17 cellular contexts compared by ENCODE assay signal in genomic region chr1:195530961-195531360, GRCh38.
"Had no signal": no experiment of that assay in that cellular context is flagged by ENCODE, and none has a peak within 500 bp of the region (broad histone marks: within the 10 kb centered on the region; RNA-seq: fewer than 3 reads in every experiment).

No MANE protein-coding gene starts in this region.

- DNase-seq: activated CD4-positive, alpha-beta T cell treated with anti-CD3 and anti-CD28 coated beads, Interleukin-2, amount 10 ng/mL, durations not matched to agents 7 days and 5 days; activated CD4-positive, CD25-positive, alpha-beta regulatory T cell; activated CD8-positive, alpha-beta memory T cell treated with anti-CD3 and anti-CD28 coated beads for 24 hours; activated naive CD4-positive, alpha-beta T cell treated with anti-CD3 and anti-CD28 coated beads for 36 hours; activated T-cell treated with anti-CD3 and anti-CD28 coated beads for 4 hours; brain microvascular endothelial cell; cerebellar nuclear complex; dermis blood vessel endothelial cell; gastrocnemius medialis; left lung; natural killer cell; stimulated activated CD4-positive, alpha-beta T cell treated with anti-CD3 and anti-CD28 coated beads, Interleukin-4, amount 100 ng/mL, for 1 hour; stimulated activated CD8-positive, alpha-beta memory T cell treated with anti-CD3 and anti-CD28 coated beads, Interleukin-4, amount 100 ng/mL, for 48 hours; stimulated activated naive CD8-positive, alpha-beta T cell treated with anti-CD3 and anti-CD28 coated beads, Interleukin-15, Interleukin-2, amounts not matched to agents 100 U/mL and 50 U/mL, for 24 hours had no signal

- H3K27me3 Mint-ChIP-seq: activated CD4-positive, alpha-beta T cell treated with anti-CD3 and anti-CD28 coated beads, Interleukin-2, amount 10 ng/mL, durations not matched to agents 7 days and 5 days; activated T-helper 17 cell treated with anti-CD3 and anti-CD28 coated beads, Interleukin-2, amount 50 U/mL, for 72 hours had no signal

- ATAC-seq: activated T-helper 17 cell treated with anti-CD3 and anti-CD28 coated beads, Interleukin-2, amount 50 U/mL, for 72 hours; gastrocnemius medialis; left lung; natural killer cell; stimulated activated naive CD8-positive, alpha-beta T cell treated with anti-CD3 and anti-CD28 coated beads, Interleukin-15, Interleukin-2, amounts not matched to agents 100 U/mL and 50 U/mL, for 24 hours had no signal

- H3K9me3 Mint-ChIP-seq: activated CD4-positive, alpha-beta T cell treated with anti-CD3 and anti-CD28 coated beads, Interleukin-2, amount 10 ng/mL, durations not matched to agents 7 days and 5 days had no signal

- FAIRE-seq: keratinocyte had no signal

- H3K27ac Mint-ChIP-seq: activated CD4-positive, alpha-beta T cell treated with anti-CD3 and anti-CD28 coated beads, Interleukin-2, amount 10 ng/mL, durations not matched to agents 7 days and 5 days; activated naive CD4-positive, alpha-beta T cell treated with anti-CD3 and anti-CD28 coated beads for 36 hours; activated T-helper 17 cell treated with anti-CD3 and anti-CD28 coated beads, Interleukin-2, amount 50 U/mL, for 72 hours; natural killer cell had no signal

- H3K4me1 Mint-ChIP-seq: activated CD4-positive, alpha-beta T cell treated with anti-CD3 and anti-CD28 coated beads, Interleukin-2, amount 10 ng/mL, durations not matched to agents 7 days and 5 days; activated T-helper 17 cell treated with anti-CD3 and anti-CD28 coated beads, Interleukin-2, amount 50 U/mL, for 72 hours; natural killer cell had no signal

- H3K4me3 ChIP-seq: gastrocnemius medialis, left lung, suprapubic skin had no signal

- H3K4me3 Mint-ChIP-seq: activated CD4-positive, alpha-beta T cell treated with anti-CD3 and anti-CD28 coated beads, Interleukin-2, amount 10 ng/mL, durations not matched to agents 7 days and 5 days; activated naive CD4-positive, alpha-beta T cell treated with anti-CD3 and anti-CD28 coated beads for 36 hours; activated T-helper 17 cell treated with anti-CD3 and anti-CD28 coated beads, Interleukin-2, amount 50 U/mL, for 72 hours; natural killer cell had no signal
